In genomic region chr13:48296528-48296927, GRCh38 we compare ENCODE assay signal across 12 cellular contexts.
"Had no signal": no experiment of that assay in that cellular context is flagged by ENCODE, and none has a peak within 500 bp of the region (broad histone marks: within the 10 kb centered on the region; RNA-seq: fewer than 3 reads in every experiment).

No MANE protein-coding gene starts in this region.

- H3K9me3 ChIP-seq: psoas muscle, spleen, suprapubic skin had no signal

- H3K27ac ChIP-seq: hepatocyte, psoas muscle, spleen, suprapubic skin had no signal

- DNase-seq: activated CD4-positive, alpha-beta T cell treated with anti-CD3 and anti-CD28 coated beads for 48 hours; activated CD8-positive, alpha-beta memory T cell treated with anti-CD3 and anti-CD28 coated beads for 24 hours; activated naive CD4-positive, alpha-beta T cell treated with Interleukin-2 at 50 U/mL for 16 hours; mesendoderm; psoas muscle; spleen; stimulated activated CD4-positive, alpha-beta T cell treated with anti-CD3 and anti-CD28 coated beads, Interleukin-1b, Interleukin-23, amount 100 ng/mL, for 48 hours; stimulated activated naive CD4-positive, alpha-beta T cell had no signal

- H2AFZ ChIP-seq: hepatocyte had no signal

- H3K79me2 ChIP-seq: hepatocyte had no signal

- H3K4me2 ChIP-seq: hepatocyte had no signal

- H3K36me3 ChIP-seq: spleen, suprapubic skin had no signal

- H3K27me3 ChIP-seq: hepatocyte, spleen, suprapubic skin had no signal

- ATAC-seq: psoas muscle, sciatic nerve, WTC11 had no signal

- H3K4me1 ChIP-seq: suprapubic skin had no signal

- H3K4me3 ChIP-seq: hepatocyte, psoas muscle, spleen, suprapubic skin had no signal
